Comparison of ENCODE assay signal across 20 cellular contexts in the genomic region with DNA sequence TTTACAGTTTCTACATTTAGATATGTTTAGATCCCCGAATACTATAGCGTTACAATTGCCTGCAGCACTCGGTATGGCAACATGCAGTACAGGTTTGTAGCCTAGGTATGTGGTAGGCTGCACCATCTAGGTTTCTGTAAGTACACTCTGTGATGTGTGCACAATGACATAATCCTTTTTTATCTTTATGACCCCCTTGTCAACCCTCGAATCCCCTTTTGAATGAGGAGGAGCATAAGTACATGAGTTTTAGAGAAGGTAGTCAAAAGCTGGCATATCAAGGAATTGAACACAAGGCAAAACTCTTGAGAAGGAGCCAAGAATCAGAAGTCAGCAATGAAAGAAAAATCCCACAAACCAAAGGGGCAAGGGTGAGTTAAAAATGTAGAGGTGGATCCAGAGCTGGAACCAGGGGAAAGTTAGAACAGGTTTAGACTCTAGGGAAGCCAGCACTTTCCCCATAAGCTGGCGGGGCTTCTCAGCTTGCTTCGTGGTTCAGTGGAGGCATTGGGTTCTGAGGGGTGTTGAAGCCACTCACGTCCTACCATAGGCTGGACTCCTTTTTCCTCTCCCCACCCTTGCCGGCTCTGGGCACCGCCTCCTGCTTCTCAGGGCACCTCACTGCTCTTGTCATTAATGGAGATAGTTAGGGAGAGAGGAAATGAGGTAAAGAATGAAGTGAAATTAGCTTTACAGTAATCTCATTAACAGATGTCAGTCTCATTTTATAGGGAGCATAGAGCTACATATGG.
"Had no signal": no experiment of that assay in that cellular context is flagged by ENCODE, and none has a peak within 500 bp of the region (broad histone marks: within the 10 kb centered on the region; RNA-seq: fewer than 3 reads in every experiment).

No MANE protein-coding gene starts in this region.

- H3K4me1 ChIP-seq: gastrocnemius medialis, suprapubic skin, tibial artery had no signal

- H3K4me3 ChIP-seq: gastrocnemius medialis, suprapubic skin, tibial artery had no signal

- H3K27ac ChIP-seq: gastrocnemius medialis, suprapubic skin, tibial artery had no signal

- H3K27me3 ChIP-seq: gastrocnemius medialis, tibial artery had no signal

- H3K36me3 ChIP-seq: gastrocnemius medialis, suprapubic skin, tibial artery had no signal

- H3K9me3 ChIP-seq: gastrocnemius medialis, suprapubic skin, tibial artery had no signal

- H3K27ac Mint-ChIP-seq: activated B cell treated with CpG ODN at 0.5 μM for 24 hours; activated naive CD4-positive, alpha-beta T cell treated with anti-CD3 and anti-CD28 coated beads, Interleukin-2, amount 50 U/mL, for 72 hours; activated T-cell treated with anti-CD3 and anti-CD28 coated beads, Interleukin-2, amount 50 U/mL, for 72 hours; natural killer cell treated with Interleukin-12 subunit alpha and Interleukin-12 subunit beta and Interleukin-15 and Interleukin-18, amount 100 ng/mL, for 72 hours had no signal

- DNase-seq: activated B cell treated with CpG ODN at 0.5 μM for 24 hours; activated CD4-positive, alpha-beta T cell treated with anti-CD3 and anti-CD28 coated beads, Interleukin-2, amount 50 U/mL, for 1 hour; activated naive CD4-positive, alpha-beta T cell; activated T-cell treated with anti-CD3 and anti-CD28 coated beads for 4 hours; activated T-cell treated with anti-CD3 and anti-CD28 coated beads, Interleukin-2, amount 50 U/mL, for 72 hours; dermis blood vessel endothelial cell; effector CD4-positive, alpha-beta T cell; gastrocnemius medialis; hippocampal formation; midbrain; posterior cingulate gyrus; right cardiac atrium; stimulated activated CD4-positive, alpha-beta T cell treated with anti-CD3 and anti-CD28 coated beads, Interleukin-15, amount 100 ng/mL, for 24 hours; stimulated activated CD4-positive, alpha-beta T cell treated with anti-CD3 and anti-CD28 coated beads, Interleukin-2, amount 100 ng/mL, for 24 hours; stimulated activated naive CD4-positive, alpha-beta T cell; T-helper 2 cell; tibial artery had no signal

- H3K36me3 Mint-ChIP-seq: activated naive CD4-positive, alpha-beta T cell treated with anti-CD3 and anti-CD28 coated beads, Interleukin-2, amount 50 U/mL, for 72 hours; natural killer cell treated with Interleukin-12 subunit alpha and Interleukin-12 subunit beta and Interleukin-15 and Interleukin-18, amount 100 ng/mL, for 72 hours had no signal

- H3K4me3 Mint-ChIP-seq: activated B cell treated with CpG ODN at 0.5 μM for 24 hours; activated T-cell treated with anti-CD3 and anti-CD28 coated beads, Interleukin-2, amount 50 U/mL, for 72 hours; natural killer cell treated with Interleukin-12 subunit alpha and Interleukin-12 subunit beta and Interleukin-15 and Interleukin-18, amount 100 ng/mL, for 72 hours had no signal

- ATAC-seq: activated naive CD4-positive, alpha-beta T cell treated with anti-CD3 and anti-CD28 coated beads, Interleukin-2, amount 50 U/mL, for 72 hours; activated T-cell treated with anti-CD3 and anti-CD28 coated beads, Interleukin-2, amount 50 U/mL, for 72 hours; gastrocnemius medialis; right cardiac atrium had no signal

- H3K4me1 Mint-ChIP-seq: activated B cell treated with CpG ODN at 0.5 μM for 24 hours had no signal

- H3K9me3 Mint-ChIP-seq: natural killer cell treated with Interleukin-12 subunit alpha and Interleukin-12 subunit beta and Interleukin-15 and Interleukin-18, amount 100 ng/mL, for 72 hours had no signal
